Comparison of ENCODE assay signal across 8 cellular contexts in genomic region chr16:53703590-53704444, GRCh38. TPM values are rescaled to one million over a fixed set of nuclear protein-coding genes. Genes with fewer than 3 reads are reported as not detected.
A peak's percentile ranks its signal among the peaks of the same experiment; 100 is the strongest.
DNase-seq lines count a peak whose midpoint lies in the region; ATAC-seq and TF ChIP-seq lines count a peak whose summit lies in the region.

Gene FTO (plus strand): TSS chr16:53704156.
Gene RPGRIP1L (minus strand): TSS chr16:53703859. CDS start chr16:53700723, 3,136 bp downstream.

- no peaks in the 10 kb centered on the region for H4K20me1 ChIP-seq in SK-N-SH (ENCODE audit: insufficient read depth)
- H4K20me1 ChIP-seq in osteoblast (ENCODE audit: insufficient read depth, low read length), result no peaks in the 10 kb centered on the region

- H3K79me2 ChIP-seq in SK-N-SH (ENCODE audit: insufficient read depth) (peaks cover 63% of the 10 kb centered on the region), osteoblast (ENCODE audit: insufficient read depth, low read length) (peaks cover 69% of the 10 kb centered on the region)

- peak within 1 kb of the TSS; percentile 99 for H3K4me3 Mint-ChIP-seq in glutamatergic neuron (ENCODE audit: unreplicated experiment)

- no peaks in the 10 kb centered on the region for H3K27me3 Mint-ChIP-seq in glutamatergic neuron (ENCODE audit: unreplicated experiment)

- H3K27ac ChIP-seq in SK-N-SH (ENCODE audit: low read depth in 2 of 2, low read length in 1 of 2), result peak within 1 kb of the TSS; percentile 23 to 66; a peak in 3 of 4 replicates
- peak within 1 kb of the TSS; percentile 85 for H3K27ac ChIP-seq in osteoblast (ENCODE audit: low read depth, low read length)
- H3K27ac ChIP-seq in thymus (ENCODE audit: low read depth), result peak within 1 kb of the TSS; percentile 25

- H3K27me3 ChIP-seq in GM06990 (replicated peaks; ENCODE audit: control insufficient read depth, insufficient read depth, low read length), result no peaks in the 10 kb centered on the region
- H3K27me3 ChIP-seq in SK-N-SH (ENCODE audit: insufficient read depth), result no peaks in the 10 kb centered on the region
- H3K27me3 ChIP-seq in osteoblast (ENCODE audit: insufficient read depth, low read length), result no peaks in the 10 kb centered on the region
- no peaks in the 10 kb centered on the region for H3K27me3 ChIP-seq in thymus (ENCODE audit: control insufficient read depth, insufficient read depth)

- H3K4me1 Mint-ChIP-seq in glutamatergic neuron (ENCODE audit: low read depth, unreplicated experiment), result peaks cover 8% of the 10 kb centered on the region

- peak within 1 kb of the TSS; percentile 94 for H2AFZ ChIP-seq in SK-N-SH (ENCODE audit: low read depth)
- H2AFZ ChIP-seq in osteoblast (ENCODE audit: low read length), result peak within 1 kb of the TSS; percentile 96

- POLR2A ChIA-PET in SK-N-SH (lab: Yijun Ruan, JAX), result interaction anchor here (1.0 kb wide), 1 partner anchor 200 kb away, joined by 3 read pairs; the partner anchor contains the start of gene AKTIP

- CTCF ChIA-PET in SK-N-SH (lab: Yijun Ruan, JAX), result interaction anchor here (0.7 to 1.4 kb wide), 3 partner anchors 39 to 209 kb away, joined by 3 to 4 read pairs (median 3); no protein-coding TSS in a partner anchor

- no peak for TF ChIP-seq RAD21 in SK-N-SH (IDR thresholded peaks at IDR 0.05; ENCODE audit: low read length)

- ATAC-seq in HG02571 (IDR thresholded peaks at IDR 0.05; ENCODE audit: unreplicated experiment), result peak; percentile 99
- ATAC-seq in activated naive CD4-positive, alpha-beta T cell treated with anti-CD3 and anti-CD28 coated beads, Interleukin-2, amount 50 U/mL, for 72 hours, result peak; percentile 96 to 99

- H3K4me1 ChIP-seq in SK-N-SH (ENCODE audit: control insufficient read depth in 1 of 2, insufficient read depth in 2 of 2, low read depth in 1 of 2, low read length in 1 of 2) (peaks cover 0 to 8% of the 10 kb centered on the region in 2 experiments; a peak in 2 of 4 replicates), osteoblast (ENCODE audit: insufficient read depth, low read length) (peaks cover 14% of the 10 kb centered on the region), thymus (ENCODE audit: control insufficient read depth, insufficient read depth, low read length) (no peaks in the 10 kb centered on the region)

- peak within 1 kb of the TSS; percentile 76 for H3K9ac ChIP-seq in SK-N-SH

- DNase-seq in GM06990 (ENCODE audit: extremely low read depth, insufficient read length) (peak; percentile 98), NCI-H1048 (lab: John Stamatoyannopoulos, UW) (peak; percentile 78), SK-N-SH (peak; percentile 93), glutamatergic neuron (peak; percentile 99), osteoblast (ENCODE audit: insufficient read length, low spot score, missing footprints) (peak; percentile 99)
- DNase-seq in activated naive CD4-positive, alpha-beta T cell treated with anti-CD3 and anti-CD28 coated beads, Interleukin-2, amount 50 U/mL, for 72 hours (ENCODE audit: low spot score in 2 of 2), result peak; percentile 96 to 97

- no peaks in the 10 kb centered on the region for H3K36me3 ChIP-seq in GM06990 (ENCODE audit: control insufficient read depth, insufficient read depth, low read length)
- H3K36me3 ChIP-seq in SK-N-SH (replicated peaks in 1 of 2; ENCODE audit: control insufficient read depth in 1 of 2, insufficient read depth in 2 of 2, low read length in 1 of 2), result peaks cover 5 to 7% of the 10 kb centered on the region in 2 experiments
- peaks cover 15% of the 10 kb centered on the region for H3K36me3 ChIP-seq in osteoblast (ENCODE audit: insufficient read depth, low read length)
- no peaks in the 10 kb centered on the region for H3K36me3 ChIP-seq in thymus (ENCODE audit: control insufficient read depth, insufficient read depth)

- no peaks in the 10 kb centered on the region for H3K9me3 Mint-ChIP-seq in activated naive CD4-positive, alpha-beta T cell treated with anti-CD3 and anti-CD28 coated beads, Interleukin-2, amount 50 U/mL, for 72 hours
- H3K9me3 Mint-ChIP-seq in glutamatergic neuron (ENCODE audit: unreplicated experiment), result peaks cover 2% of the 10 kb centered on the region

- peaks cover 24 to 26% of the 10 kb centered on the region in 2 donors for H3K36me3 Mint-ChIP-seq in activated naive CD4-positive, alpha-beta T cell treated with anti-CD3 and anti-CD28 coated beads, Interleukin-2, amount 50 U/mL, for 72 hours
- no peaks in the 10 kb centered on the region for H3K36me3 Mint-ChIP-seq in glutamatergic neuron (ENCODE audit: unreplicated experiment)

- H3K4me2 ChIP-seq in SK-N-SH, result peak within 1 kb of the TSS; percentile 89
- H3K4me2 ChIP-seq in osteoblast (ENCODE audit: insufficient read depth, low read length), result peak within 1 kb of the TSS; percentile 93

- H3K9me3 ChIP-seq in SK-N-SH (no peaks in the 10 kb centered on the region), osteoblast (ENCODE audit: low read depth, low read length) (no peaks in the 10 kb centered on the region), thymus (ENCODE audit: control insufficient read depth) (no peaks in the 10 kb centered on the region)

- no peaks in the 10 kb centered on the region for H3K9me2 ChIP-seq in SK-N-SH

- peaks cover 13% of the 10 kb centered on the region for H3F3A ChIP-seq in SK-N-SH (replicated peaks; ENCODE audit: insufficient read depth)

- WGBS in SK-N-SH (ENCODE audit: low lambda C conversion rate), result 2% methylated on average over 24 of the region's 57 CpGs
- WGBS in thymus, result under 1% methylated on average over 57 of the region's 57 CpGs

- TF ChIP-seq CTCF in GM06990 (IDR thresholded peaks at IDR 0.05; ENCODE audit: insufficient read depth, low read length, poor library complexity, severe bottlenecking) (no peak), SK-N-SH (IDR thresholded peaks at IDR 0.05) (no peak), glutamatergic neuron (IDR thresholded peaks at IDR 0.05; ENCODE audit: partially characterized antibody, unreplicated experiment) (no peak), osteoblast (IDR thresholded peaks at IDR 0.05; ENCODE audit: extremely low read depth, low read depth, low read length) (no peak)

- TF ChIP-seq EP300 in SK-N-SH (IDR thresholded peaks at IDR 0.05; ENCODE audit: borderline replicate concordance in 1 of 2, low read depth in 1 of 2, low read length in 1 of 2), result no peak

- H3K27ac Mint-ChIP-seq in activated naive CD4-positive, alpha-beta T cell treated with anti-CD3 and anti-CD28 coated beads, Interleukin-2, amount 50 U/mL, for 72 hours, result peak within 1 kb of the TSS; percentile 81 to 97
- peak within 1 kb of the TSS; percentile 96 for H3K27ac Mint-ChIP-seq in glutamatergic neuron (ENCODE audit: unreplicated experiment)

- H3K4me3 ChIP-seq in GM06990 (replicated peaks; ENCODE audit: low read depth, low read length), result peak within 1 kb of the TSS; percentile 81
- peak within 1 kb of the TSS; percentile 93 to 96 for H3K4me3 ChIP-seq in SK-N-SH (ENCODE audit: low read depth in 2 of 2, low read length in 1 of 2)
- H3K4me3 ChIP-seq in osteoblast (ENCODE audit: insufficient read depth, low read length), result peak within 1 kb of the TSS; percentile 88
- peak within 1 kb of the TSS; percentile 68 for H3K4me3 ChIP-seq in thymus (ENCODE audit: low read length)

TF ChIP-seq in SK-N-SH, 30 proteins besides CTCF, POLR2A, EP300 and RAD21 (continues in another document):
- TF ChIP-seq RXRA (IDR thresholded peaks at IDR 0.05; ENCODE audit: borderline replicate concordance, low read depth) (no peak), SIN3A (IDR thresholded peaks at IDR 0.05; ENCODE audit: borderline replicate concordance, low read depth, low read length) (peak; percentile 79), ZBTB33 (IDR thresholded peaks at IDR 0.05; ENCODE audit: borderline replicate concordance, low read depth) (peak; percentile 98), TCF12 (IDR thresholded peaks at IDR 0.05) (peak; percentile 26; the same call in 1 of the 2 replicates), MEF2A (IDR thresholded peaks at IDR 0.05; ENCODE audit: borderline replicate concordance, low read depth) (no peak)
- TF ChIP-seq, protein P1, sequence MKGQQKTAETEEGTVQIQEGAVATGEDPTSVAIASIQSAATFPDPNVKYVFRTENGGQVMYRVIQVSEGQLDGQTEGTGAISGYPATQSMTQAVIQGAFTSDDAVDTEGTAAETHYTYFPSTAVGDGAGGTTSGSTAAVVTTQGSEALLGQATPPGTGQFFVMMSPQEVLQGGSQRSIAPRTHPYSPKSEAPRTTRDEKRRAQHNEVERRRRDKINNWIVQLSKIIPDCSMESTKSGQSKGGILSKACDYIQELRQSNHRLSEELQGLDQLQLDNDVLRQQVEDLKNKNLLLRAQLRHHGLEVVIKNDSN (IDR thresholded peaks at IDR 0.05; ENCODE audit: borderline replicate concordance, low read depth), result peak; percentile 48; the same call in 1 of the 2 replicates

RNA-seq across cellular contexts. Expression of gene FTO, which starts in this region (rescaled TPM):
- polyA plus RNA-seq in SK-N-SH (2012; rRNA removed) (41.2 and 49.8 TPM in 2 replicates), thymus (13.7 TPM)
- polyA plus RNA-seq in SK-N-SH (2012; cell fraction: cytosol; rRNA removed), result 45.9 and 46.5 TPM in 2 replicates
- polyA plus RNA-seq in SK-N-SH (2012; cell fraction: nucleus; rRNA removed), result 19.0 and 26.9 TPM in 2 replicates
- total RNA-seq in activated naive CD4-positive, alpha-beta T cell treated with anti-CD3 and anti-CD28 coated beads, Interleukin-2, amount 50 U/mL, for 72 hours, result 10 to 100 TPM; 57.5 to 63.1 TPM
- total RNA-seq in glutamatergic neuron (ENCODE audit: unreplicated experiment) (106 TPM), osteoblast (142 and 152 TPM in 2 replicates)

RNA-seq across cellular contexts. Expression of gene RPGRIP1L, which starts in this region (rescaled TPM):
- 5.7 and 6.5 TPM in 2 replicates for polyA plus RNA-seq in SK-N-SH (2012; rRNA removed)
- 7.4 and 9.9 TPM in 2 replicates for polyA plus RNA-seq in SK-N-SH (2012; cell fraction: cytosol; rRNA removed)
- 4.4 and 9.0 TPM in 2 replicates for polyA plus RNA-seq in SK-N-SH (2012; cell fraction: nucleus; rRNA removed)
- total RNA-seq in activated naive CD4-positive, alpha-beta T cell treated with anti-CD3 and anti-CD28 coated beads, Interleukin-2, amount 50 U/mL, for 72 hours, result 1 to 10 TPM; 6.3 to 7.3 TPM
- total RNA-seq in glutamatergic neuron (ENCODE audit: unreplicated experiment), result 18.0 TPM
- 14.1 TPM in 2 replicates for total RNA-seq in osteoblast
- 1.8 TPM for polyA plus RNA-seq in thymus

Comparison
In these comparisons a context has a peak if more than half of its experiments do, and no peak if none do; other contexts are left out.
1. Peak in every context shown above with its lines: DNase-seq, ATAC-seq, H3K4me3 ChIP-seq and H3K27ac ChIP-seq.
2. H3K27ac ChIP-seq: peak in every context shown above with its lines; median percentile 85 in osteoblast; 44 in SK-N-SH; 25 in thymus.